Comparison of ENCODE assay signal across 12 cellular contexts in the genomic region with DNA sequence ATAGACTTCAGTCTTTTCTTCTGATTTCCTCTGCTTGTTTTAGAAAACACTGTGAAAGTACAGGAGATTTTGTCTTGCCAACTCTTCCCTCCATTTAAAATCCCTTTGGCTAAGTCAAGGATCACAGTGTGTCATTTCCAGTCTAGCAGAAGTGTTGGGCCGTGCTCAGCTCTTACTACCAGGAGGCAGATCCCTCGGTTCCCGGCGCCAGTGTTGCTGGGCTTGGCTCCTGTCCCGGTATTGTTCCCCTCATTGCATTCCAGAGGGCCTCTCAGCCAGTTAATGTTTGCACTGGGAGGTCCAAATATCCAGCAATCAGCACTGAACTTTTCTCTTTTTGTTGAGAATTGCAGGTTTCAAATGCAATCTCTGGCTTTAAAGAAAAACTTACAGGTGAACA.
A peak's percentile ranks its signal among the peaks of the same experiment; 100 is the strongest.
DNase-seq lines count a peak whose midpoint lies in the region; ATAC-seq and TF ChIP-seq lines count a peak whose summit lies in the region.
"Had no signal": no experiment of that assay in that cellular context is flagged by ENCODE, and none has a peak within 500 bp of the region (broad histone marks: within the 10 kb centered on the region; RNA-seq: fewer than 3 reads in every experiment).

No MANE protein-coding gene starts in this region.

- ATAC-seq in WTC11 = peak; percentile 71
- peak; percentile 98 to 99 for ATAC-seq in right cardiac atrium
- ATAC-seq in HG03457 (IDR thresholded peaks at IDR 0.05; ENCODE audit: unreplicated experiment) = no peak

- no peak overlapping the region for H3K4me3 Mint-ChIP-seq in WTC11

- in situ Hi-C loops in brain microvascular endothelial cell (cut with HindIII; ENCODE audit: low pct_ligation_motif_present, low sequenced_read_pairs) = no loop called here

- CTCF ChIA-PET in WTC11 (lab: Charles Lee) = no interaction called here

- H3K27me3 Mint-ChIP-seq in WTC11 (ENCODE audit: low read depth) = no peaks in the 10 kb centered on the region

- intact Hi-C loops in right cardiac atrium (cut with DNase I) = loop anchor here in 1 of 4 donors (10.0 kb wide), 1 partner anchor 220 kb away; no protein-coding TSS in a partner anchor
- intact Hi-C loops in posterior cingulate gyrus (cut with DNase I) = loop anchor here (5.0 kb wide), 1 partner anchor 223 kb away; no protein-coding TSS in a partner anchor

- TF ChIP-seq CTCF in BE2C (IDR thresholded peaks at IDR 0.05; ENCODE audit: low read depth, low read length) (no peak), WTC11 (IDR thresholded peaks at IDR 0.05) (no peak), brain microvascular endothelial cell (IDR thresholded peaks at IDR 0.05; ENCODE audit: low read depth, low read length, missing control alignments) (no peak)

- no peaks in the 10 kb centered on the region for H3K9me3 Mint-ChIP-seq in WTC11

- H3K4me3 ChIP-seq in BE2C (ENCODE audit: low read depth, low read length) = no peak overlapping the region
- H3K4me3 ChIP-seq in right cardiac atrium (ENCODE audit: low read length) = no peak overlapping the region
- H3K4me3 ChIP-seq in brain microvascular endothelial cell (ENCODE audit: low read depth, low read length) = no peak overlapping the region
- H3K4me3 ChIP-seq: BLaER1 treated with 17β-estradiol and CSF1 and Interleukin-3, amounts not matched to agents 10 nM and 100 nM had no signal

- no peaks in the 10 kb centered on the region for H3K36me3 Mint-ChIP-seq in WTC11

- H3K27me3 ChIP-seq in BE2C (no peaks in the 10 kb centered on the region), right cardiac atrium (ENCODE audit: control insufficient read depth, insufficient read depth) (no peaks in the 10 kb centered on the region), brain microvascular endothelial cell (replicated peaks) (no peaks in the 10 kb centered on the region)
- H3K27me3 ChIP-seq: BLaER1 treated with 17β-estradiol and CSF1 and Interleukin-3, amounts not matched to agents 10 nM and 100 nM; neutrophil had no signal

- H3K36me3 ChIP-seq in BE2C (no peaks in the 10 kb centered on the region), brain microvascular endothelial cell (replicated peaks) (no peaks in the 10 kb centered on the region)
- H3K36me3 ChIP-seq: BLaER1 treated with 17β-estradiol and CSF1 and Interleukin-3, amounts not matched to agents 10 nM and 100 nM; neutrophil had no signal

- DNase-seq in BE2C (peak; percentile 28), WTC11 (ENCODE audit: low spot score) (no peak), right cardiac atrium (peak; percentile 92 to 97 (median 95)), posterior cingulate gyrus (peak; percentile 44 to 96 (median 78)), brain microvascular endothelial cell (no peak), NCI-H2227 (lab: John Stamatoyannopoulos, UW; ENCODE audit: unreplicated experiment) (no peak)
- DNase-seq in stimulated activated CD4-positive, alpha-beta T cell treated with anti-CD3 and anti-CD28 coated beads, Interleukin-12 subunit alpha, Interleukin-12 subunit beta, amount 100 ng/mL, for 4 hours = no peak
- DNase-seq: erythroblast; stimulated activated naive CD4-positive, alpha-beta T cell treated with Interleukin-2 at 50 U/mL for 16 hours had no signal

- H3K9me3 ChIP-seq in BE2C (no peaks in the 10 kb centered on the region), right cardiac atrium (ENCODE audit: control insufficient read depth, low read length) (no peaks in the 10 kb centered on the region)
- H3K9me3 ChIP-seq: BLaER1 treated with 17β-estradiol and CSF1 and Interleukin-3, amounts not matched to agents 10 nM and 100 nM; neutrophil had no signal

- H3K4me1 ChIP-seq in BE2C (no peaks in the 10 kb centered on the region), right cardiac atrium (ENCODE audit: control insufficient read depth, insufficient read depth, low read length) (peaks cover 12% of the 10 kb centered on the region)

- 13% methylated on average over 5 of the region's 5 CpGs for WGBS in right cardiac atrium

- no peak overlapping the region for H3K27ac Mint-ChIP-seq in WTC11

- POLR2A ChIA-PET in WTC11 (lab: Charles Lee) = no interaction called here

- H3K4me1 Mint-ChIP-seq in WTC11 = peaks cover 13% of the 10 kb centered on the region

- H3K27ac ChIP-seq in right cardiac atrium (ENCODE audit: low read length) = no peak overlapping the region
- no peak overlapping the region for H3K27ac ChIP-seq in brain microvascular endothelial cell
- H3K27ac ChIP-seq: BLaER1 treated with 17β-estradiol and CSF1 and Interleukin-3, amounts not matched to agents 10 nM and 100 nM; neutrophil had no signal

TF ChIP-seq in WTC11, 78 proteins besides CTCF, POLR2A, EP300 and RAD21:
- TF ChIP-seq, protein P1, sequence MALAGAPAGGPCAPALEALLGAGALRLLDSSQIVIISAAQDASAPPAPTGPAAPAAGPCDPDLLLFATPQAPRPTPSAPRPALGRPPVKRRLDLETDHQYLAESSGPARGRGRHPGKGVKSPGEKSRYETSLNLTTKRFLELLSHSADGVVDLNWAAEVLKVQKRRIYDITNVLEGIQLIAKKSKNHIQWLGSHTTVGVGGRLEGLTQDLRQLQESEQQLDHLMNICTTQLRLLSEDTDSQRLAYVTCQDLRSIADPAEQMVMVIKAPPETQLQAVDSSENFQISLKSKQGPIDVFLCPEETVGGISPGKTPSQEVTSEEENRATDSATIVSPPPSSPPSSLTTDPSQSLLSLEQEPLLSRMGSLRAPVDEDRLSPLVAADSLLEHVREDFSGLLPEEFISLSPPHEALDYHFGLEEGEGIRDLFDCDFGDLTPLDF (CRISPR knock-in tag; IDR thresholded peaks at IDR 0.05) = no peak
- no peak for TF ChIP-seq RELA (CRISPR knock-in tag; IDR thresholded peaks at IDR 0.05; ENCODE audit: borderline replicate concordance)
- no peak for TF ChIP-seq CREB1 (CRISPR knock-in tag; IDR thresholded peaks at IDR 0.05)
- TF ChIP-seq JUN (CRISPR knock-in tag; IDR thresholded peaks at IDR 0.05) = no peak
- TF ChIP-seq, protein P2, sequence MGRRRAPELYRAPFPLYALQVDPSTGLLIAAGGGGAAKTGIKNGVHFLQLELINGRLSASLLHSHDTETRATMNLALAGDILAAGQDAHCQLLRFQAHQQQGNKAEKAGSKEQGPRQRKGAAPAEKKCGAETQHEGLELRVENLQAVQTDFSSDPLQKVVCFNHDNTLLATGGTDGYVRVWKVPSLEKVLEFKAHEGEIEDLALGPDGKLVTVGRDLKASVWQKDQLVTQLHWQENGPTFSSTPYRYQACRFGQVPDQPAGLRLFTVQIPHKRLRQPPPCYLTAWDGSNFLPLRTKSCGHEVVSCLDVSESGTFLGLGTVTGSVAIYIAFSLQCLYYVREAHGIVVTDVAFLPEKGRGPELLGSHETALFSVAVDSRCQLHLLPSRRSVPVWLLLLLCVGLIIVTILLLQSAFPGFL (CRISPR knock-in tag; IDR thresholded peaks at IDR 0.05; ENCODE audit: borderline replicate concordance) = no peak
- TF ChIP-seq, protein P3, sequence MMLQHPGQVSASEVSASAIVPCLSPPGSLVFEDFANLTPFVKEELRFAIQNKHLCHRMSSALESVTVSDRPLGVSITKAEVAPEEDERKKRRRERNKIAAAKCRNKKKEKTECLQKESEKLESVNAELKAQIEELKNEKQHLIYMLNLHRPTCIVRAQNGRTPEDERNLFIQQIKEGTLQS (CRISPR knock-in tag; conservative IDR thresholded peaks at IDR 0.05) = no peak
- no peak for TF ChIP-seq ZNF121 (CRISPR knock-in tag; IDR thresholded peaks at IDR 0.05)
- TF ChIP-seq, protein P4, sequence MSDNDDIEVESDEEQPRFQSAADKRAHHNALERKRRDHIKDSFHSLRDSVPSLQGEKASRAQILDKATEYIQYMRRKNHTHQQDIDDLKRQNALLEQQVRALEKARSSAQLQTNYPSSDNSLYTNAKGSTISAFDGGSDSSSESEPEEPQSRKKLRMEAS (CRISPR knock-in tag; IDR thresholded peaks at IDR 0.05) = no peak
- TF ChIP-seq, protein P5, sequence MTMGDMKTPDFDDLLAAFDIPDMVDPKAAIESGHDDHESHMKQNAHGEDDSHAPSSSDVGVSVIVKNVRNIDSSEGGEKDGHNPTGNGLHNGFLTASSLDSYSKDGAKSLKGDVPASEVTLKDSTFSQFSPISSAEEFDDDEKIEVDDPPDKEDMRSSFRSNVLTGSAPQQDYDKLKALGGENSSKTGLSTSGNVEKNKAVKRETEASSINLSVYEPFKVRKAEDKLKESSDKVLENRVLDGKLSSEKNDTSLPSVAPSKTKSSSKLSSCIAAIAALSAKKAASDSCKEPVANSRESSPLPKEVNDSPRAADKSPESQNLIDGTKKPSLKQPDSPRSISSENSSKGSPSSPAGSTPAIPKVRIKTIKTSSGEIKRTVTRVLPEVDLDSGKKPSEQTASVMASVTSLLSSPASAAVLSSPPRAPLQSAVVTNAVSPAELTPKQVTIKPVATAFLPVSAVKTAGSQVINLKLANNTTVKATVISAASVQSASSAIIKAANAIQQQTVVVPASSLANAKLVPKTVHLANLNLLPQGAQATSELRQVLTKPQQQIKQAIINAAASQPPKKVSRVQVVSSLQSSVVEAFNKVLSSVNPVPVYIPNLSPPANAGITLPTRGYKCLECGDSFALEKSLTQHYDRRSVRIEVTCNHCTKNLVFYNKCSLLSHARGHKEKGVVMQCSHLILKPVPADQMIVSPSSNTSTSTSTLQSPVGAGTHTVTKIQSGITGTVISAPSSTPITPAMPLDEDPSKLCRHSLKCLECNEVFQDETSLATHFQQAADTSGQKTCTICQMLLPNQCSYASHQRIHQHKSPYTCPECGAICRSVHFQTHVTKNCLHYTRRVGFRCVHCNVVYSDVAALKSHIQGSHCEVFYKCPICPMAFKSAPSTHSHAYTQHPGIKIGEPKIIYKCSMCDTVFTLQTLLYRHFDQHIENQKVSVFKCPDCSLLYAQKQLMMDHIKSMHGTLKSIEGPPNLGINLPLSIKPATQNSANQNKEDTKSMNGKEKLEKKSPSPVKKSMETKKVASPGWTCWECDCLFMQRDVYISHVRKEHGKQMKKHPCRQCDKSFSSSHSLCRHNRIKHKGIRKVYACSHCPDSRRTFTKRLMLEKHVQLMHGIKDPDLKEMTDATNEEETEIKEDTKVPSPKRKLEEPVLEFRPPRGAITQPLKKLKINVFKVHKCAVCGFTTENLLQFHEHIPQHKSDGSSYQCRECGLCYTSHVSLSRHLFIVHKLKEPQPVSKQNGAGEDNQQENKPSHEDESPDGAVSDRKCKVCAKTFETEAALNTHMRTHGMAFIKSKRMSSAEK (CRISPR knock-in tag; IDR thresholded peaks at IDR 0.05; ENCODE audit: borderline replicate concordance) = no peak
- no peak for TF ChIP-seq GRHL2 (CRISPR knock-in tag; IDR thresholded peaks at IDR 0.05; ENCODE audit: insufficient replicate concordance, severe bottlenecking)
- TF ChIP-seq TEAD1 (CRISPR knock-in tag; IDR thresholded peaks at IDR 0.05) = no peak
- no peak for TF ChIP-seq KAT7 (CRISPR knock-in tag; IDR thresholded peaks at IDR 0.05; ENCODE audit: borderline replicate concordance)
- no peak for TF ChIP-seq SOX15 (CRISPR knock-in tag; IDR thresholded peaks at IDR 0.05)

Comparison
In these comparisons a context has a peak if more than half of its experiments do, and no peak if none do; other contexts are left out.
1. DNase-seq: peak in BE2C (single experiment), right cardiac atrium (3 of 3) and posterior cingulate gyrus (10 of 10); none in WTC11 (single experiment), brain microvascular endothelial cell (single experiment), stimulated activated CD4-positive, alpha-beta T cell treated with anti-CD3 and anti-CD28 coated beads, Interleukin-12 subunit alpha, Interleukin-12 subunit beta, amount 100 ng/mL, for 4 hours (single experiment) and NCI-H2227 (single experiment).